1 cellular context compared by ENCODE assay signal in the genomic region with DNA sequence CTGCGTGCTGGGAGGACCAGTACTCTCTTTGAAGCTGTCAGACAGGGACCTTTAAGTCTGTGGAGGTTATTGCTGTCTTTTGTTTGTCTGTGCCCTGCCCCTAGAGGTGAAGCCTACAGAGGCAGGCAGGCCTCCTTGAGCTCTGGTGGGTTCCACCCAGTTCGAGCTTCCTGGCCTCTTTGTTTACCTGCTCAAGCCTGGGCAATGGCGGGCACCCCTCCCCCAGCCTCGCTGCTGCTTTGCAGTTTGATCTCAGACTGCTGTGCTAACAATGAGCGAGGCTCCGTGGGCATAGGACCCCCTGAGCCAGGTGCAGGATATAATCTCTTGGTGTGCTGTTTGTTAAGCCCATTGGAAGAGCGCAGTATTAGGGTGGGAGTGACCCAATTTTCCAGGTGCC. TPM values are rescaled to one million over a fixed set of nuclear protein-coding genes. Genes with fewer than 3 reads are reported as not detected.
"Had no signal": no experiment of that assay in that cellular context is flagged by ENCODE, and none has a peak within 500 bp of the region (broad histone marks: within the 10 kb centered on the region; RNA-seq: fewer than 3 reads in every experiment).

No MANE protein-coding gene starts in this region.

RNA-seq across cellular contexts. Expression of a gene that starts 44.9 kb away (rescaled TPM):
- polyA plus RNA-seq: smooth muscle cell had no signal
